ENCODE assay signal across 20 cellular contexts in the genomic region with DNA sequence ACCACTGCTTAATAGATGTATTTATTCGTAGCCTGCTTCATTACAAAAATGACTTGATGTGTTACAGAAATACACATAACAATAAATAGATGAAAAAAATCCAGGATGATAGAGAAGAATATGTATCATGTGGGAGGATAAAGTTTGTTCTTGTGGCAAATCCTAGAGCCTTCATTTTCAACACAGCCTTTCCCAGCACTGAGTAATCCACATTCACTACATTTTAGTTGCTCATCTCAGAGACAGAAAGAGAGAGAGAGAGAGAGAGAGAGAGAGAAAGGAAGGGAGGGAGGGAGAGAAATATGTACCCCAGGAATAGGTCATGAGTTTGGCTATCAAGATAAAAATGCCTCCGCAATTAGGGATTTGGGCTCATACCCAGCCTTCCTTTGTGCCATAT.
DNase-seq lines count a peak whose midpoint lies in the region; ATAC-seq, FAIRE-seq and TF ChIP-seq lines count a peak whose summit lies in the region.
"Had no signal": no experiment of that assay in that cellular context is flagged by ENCODE, and none has a peak within 500 bp of the region (broad histone marks: within the 10 kb centered on the region; RNA-seq: fewer than 3 reads in every experiment).

No MANE protein-coding gene starts in this region.

- DNase-seq in A549 (ENCODE audit: low read depth in 1 of 2, low spot score in 1 of 2) (no peak), EH (ENCODE audit: low read depth) (peak; percentile 40), amniotic epithelial cell (ENCODE audit: low read depth) (peak; percentile 89), natural killer cell (no peak), stomach (no peak), urothelium cell line (ENCODE audit: low spot score) (no peak), HuH-7 (ENCODE audit: low spot score) (no peak)
- DNase-seq: ACHN, AML-193, COR-L47, KG1, NCI-H1436 treated with DMSO at 0.1 percent for 48 hours, NCI-H2029 treated with DMSO at 0.1 percent for 48 hours, NCI-H2171 treated with DMSO at 0.1 percent for 48 hours, NCI-H748 treated with DMSO at 0.1 percent for 48 hours, OCI-M1, RPMI8226 had no signal

- TF ChIP-seq EP300 in A549 (IDR thresholded peaks at IDR 0.05) (no peak), stomach (IDR thresholded peaks at IDR 0.05) (no peak)

- H3K4me2 ChIP-seq in A549: peak overlapping the region; percentile 26; the same call in 2 of the 3 replicates

- no peaks in the 10 kb centered on the region for H3K27me3 Mint-ChIP-seq in natural killer cell (ENCODE audit: low read depth in 2 of 2)

- H3K27me3 ChIP-seq in stomach: no peaks in the 10 kb centered on the region

- TF ChIP-seq POLR2A in A549 (IDR thresholded peaks at IDR 0.05; ENCODE audit: low read length) (no peak), stomach (IDR thresholded peaks at IDR 0.05) (no peak), GM18505 (IDR thresholded peaks at IDR 0.05; ENCODE audit: borderline replicate concordance, extremely low read depth, insufficient read depth, insufficient read length) (no peak)

- TF ChIP-seq RAD21 in A549 (conservative IDR thresholded peaks at IDR 0.05 in 1 of 2, IDR thresholded peaks at IDR 0.05 in 1 of 2): no peak

- FAIRE-seq in A549 (lab: Jason Lieb, UNC) (no peak), urothelium cell line (lab: Jason Lieb, UNC) (no peak)

- POLR2A ChIA-PET in A549 (lab: Yijun Ruan, JAX): no interaction called here

- H3K4me3 Mint-ChIP-seq in natural killer cell: no peak overlapping the region
- H3K4me3 Mint-ChIP-seq: CD14-positive monocyte had no signal

- H3K4me3 ChIP-seq in A549 (no peak overlapping the region), stomach (no peak overlapping the region)

- 93% methylated on average over 2 of the region's 2 CpGs for WGBS in A549 (ENCODE audit: missing lambda C conversion rate)
- 88 to 96% (median 91%) methylated on average over 2 of the region's 2 CpGs for WGBS in stomach, 5 donors

- no peaks in the 10 kb centered on the region for H3K9me3 Mint-ChIP-seq in natural killer cell
- H3K9me3 Mint-ChIP-seq: CD14-positive monocyte had no signal

- peaks cover 79 to 81% of the 10 kb centered on the region in 2 donors for H3K4me1 Mint-ChIP-seq in natural killer cell

- H3K27ac ChIP-seq in A549 (peak overlapping the region in 1 of 2 experiments; percentile 55; a peak in 2 of 6 replicates), stomach (no peak overlapping the region)

- H3K9me3 ChIP-seq in A549 (no peaks in the 10 kb centered on the region), stomach (no peaks in the 10 kb centered on the region)

- peaks cover 92% of the 10 kb centered on the region for H3K4me1 ChIP-seq in A549
- H3K4me1 ChIP-seq in stomach: peaks cover 15 to 84% (median 49%) of the 10 kb centered on the region in 4 donors

- TF ChIP-seq CTCF in A549 (IDR thresholded peaks at IDR 0.05): no peak
- no peak for TF ChIP-seq CTCF in natural killer cell (IDR thresholded peaks at IDR 0.05)
- peak in 1 of 7 experiments; percentile 4 for TF ChIP-seq CTCF in stomach (IDR thresholded peaks at IDR 0.05)

- H3K36me3 Mint-ChIP-seq in natural killer cell: no peaks in the 10 kb centered on the region

- peak overlapping the region; percentile 58 to 83 for H3K27ac Mint-ChIP-seq in natural killer cell

- ATAC-seq in A549: no peak
- ATAC-seq in natural killer cell: no peak
- no peak for ATAC-seq in GM18505 (IDR thresholded peaks at IDR 0.05; ENCODE audit: unreplicated experiment)
- ATAC-seq: HCT116 had no signal

- CTCF ChIA-PET in A549 (lab: Yijun Ruan, JAX): no interaction called here

- intact Hi-C loops in natural killer cell (cut with micrococcal nuclease) (loop anchor here (5.0 kb wide), 1 partner anchor 143 kb away; the partner anchor contains the start of gene RBMS1), stomach (cut with DNase I; ENCODE audit: low total_unique reads) (no loop called here)

- H3K36me3 ChIP-seq in stomach: peaks cover 0 to 7% (median 2%) of the 10 kb centered on the region in 4 donors

TF ChIP-seq in A549, 52 proteins besides CTCF, POLR2A, EP300 and RAD21:
- TF ChIP-seq HEYL (CRISPR knock-in tag; IDR thresholded peaks at IDR 0.05): no peak
- TF ChIP-seq EHF (CRISPR knock-in tag; IDR thresholded peaks at IDR 0.05): no peak
- TF ChIP-seq NFE2L2 (conservative IDR thresholded peaks at IDR 0.05; ENCODE audit: low read length): no peak
- TF ChIP-seq HOXB13 (CRISPR knock-in tag; IDR thresholded peaks at IDR 0.05; ENCODE audit: low read depth): no peak
- TF ChIP-seq JUN (IDR thresholded peaks at IDR 0.05): no peak
- TF ChIP-seq TFCP2L1 (CRISPR knock-in tag; IDR thresholded peaks at IDR 0.05): no peak
- no peak for TF ChIP-seq SREBF2 (IDR thresholded peaks at IDR 0.05)
- TF ChIP-seq RARB (CRISPR knock-in tag; IDR thresholded peaks at IDR 0.05): no peak
- TF ChIP-seq CEBPB (IDR thresholded peaks at IDR 0.05): no peak
- no peak for TF ChIP-seq ZNF302 (CRISPR knock-in tag; IDR thresholded peaks at IDR 0.05)
- no peak for TF ChIP-seq SMC3 (IDR thresholded peaks at IDR 0.05)
- no peak for TF ChIP-seq ATOH8 (CRISPR knock-in tag; IDR thresholded peaks at IDR 0.05; ENCODE audit: low read depth)
- TF ChIP-seq MYC (IDR thresholded peaks at IDR 0.05; ENCODE audit: borderline replicate concordance, low read length): no peak
- TF ChIP-seq HES2 (IDR thresholded peaks at IDR 0.05): no peak
- TF ChIP-seq CBX8 (IDR thresholded peaks at IDR 0.05): no peak
- TF ChIP-seq KDM5A (IDR thresholded peaks at IDR 0.05): no peak

Comparison
In these comparisons a context has a peak if more than half of its experiments do, and no peak if none do; other contexts are left out.
1. DNase-seq: peak in EH (single experiment) and amniotic epithelial cell (single experiment); none in A549 (0 of 2), natural killer cell (single experiment), stomach (single experiment), urothelium cell line (single experiment) and HuH-7 (single experiment).